Comparison of ENCODE assay signal across 2 cellular contexts in genomic region chr17:14738652-14738988, GRCh38.
TF ChIP-seq lines count a peak whose summit lies in the region.

No MANE protein-coding gene starts in this region.

TF ChIP-seq in IMR-90, 13 proteins besides CTCF, POLR2A, EP300 and RAD21 (continued from another document):
- TF ChIP-seq, protein P1, sequence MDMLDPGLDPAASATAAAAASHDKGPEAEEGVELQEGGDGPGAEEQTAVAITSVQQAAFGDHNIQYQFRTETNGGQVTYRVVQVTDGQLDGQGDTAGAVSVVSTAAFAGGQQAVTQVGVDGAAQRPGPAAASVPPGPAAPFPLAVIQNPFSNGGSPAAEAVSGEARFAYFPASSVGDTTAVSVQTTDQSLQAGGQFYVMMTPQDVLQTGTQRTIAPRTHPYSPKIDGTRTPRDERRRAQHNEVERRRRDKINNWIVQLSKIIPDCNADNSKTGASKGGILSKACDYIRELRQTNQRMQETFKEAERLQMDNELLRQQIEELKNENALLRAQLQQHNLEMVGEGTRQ (IDR thresholded peaks at IDR 0.05; ENCODE audit: low read depth, low read length): no peak
- TF ChIP-seq CEBPB (IDR thresholded peaks at IDR 0.05; ENCODE audit: low read depth, low read length) (no peak), NFE2L2 (IDR thresholded peaks at IDR 0.05; ENCODE audit: low read depth, low read length) (no peak), CHD1 (IDR thresholded peaks at IDR 0.05; ENCODE audit: low read depth, low read length) (no peak), MAFK (IDR thresholded peaks at IDR 0.05; ENCODE audit: low read depth, low read length) (no peak), MAZ (IDR thresholded peaks at IDR 0.05; ENCODE audit: borderline replicate concordance, low read depth, low read length) (no peak), BHLHE40 (IDR thresholded peaks at IDR 0.05; ENCODE audit: low read depth, low read length) (no peak)

TF ChIP-seq in HepG2, 621 proteins besides CTCF, POLR2A, EP300 and RAD21 (continued from another document):
- TF ChIP-seq HNF1A (IDR thresholded peaks at IDR 0.05; ENCODE audit: low read depth) (no peak), HNF1A (CRISPR knock-in tag; IDR thresholded peaks at IDR 0.05; ENCODE audit: borderline replicate concordance) (no peak), ZNF547 (CRISPR knock-in tag; IDR thresholded peaks at IDR 0.05) (0 out of 2 replicates have a peak, but pooled peaks have one; percentile 10), PHF21A (CRISPR knock-in tag; IDR thresholded peaks at IDR 0.05) (peak; percentile 15; the same call in 1 of the 2 replicates), ZFP36 (IDR thresholded peaks at IDR 0.05; ENCODE audit: borderline replicate concordance, low read depth, low read length, partially characterized antibody) (no peak), ZSCAN30 (CRISPR knock-in tag; IDR thresholded peaks at IDR 0.05) (no peak), RNF219 (CRISPR knock-in tag; IDR thresholded peaks at IDR 0.05) (0 out of 2 replicates have a peak, but pooled peaks have one; percentile 51), POLR2AphosphoS5 (IDR thresholded peaks at IDR 0.05; ENCODE audit: low read depth, low read length) (no peak), MTA1 (CRISPR knock-in tag; IDR thresholded peaks at IDR 0.05; ENCODE audit: borderline replicate concordance) (no peak)
- TF ChIP-seq, protein P2, sequence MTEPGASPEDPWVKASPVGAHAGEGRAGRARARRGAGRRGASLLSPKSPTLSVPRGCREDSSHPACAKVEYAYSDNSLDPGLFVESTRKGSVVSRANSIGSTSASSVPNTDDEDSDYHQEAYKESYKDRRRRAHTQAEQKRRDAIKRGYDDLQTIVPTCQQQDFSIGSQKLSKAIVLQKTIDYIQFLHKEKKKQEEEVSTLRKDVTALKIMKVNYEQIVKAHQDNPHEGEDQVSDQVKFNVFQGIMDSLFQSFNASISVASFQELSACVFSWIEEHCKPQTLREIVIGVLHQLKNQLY (CRISPR knock-in tag; IDR thresholded peaks at IDR 0.05): no peak
- TF ChIP-seq, protein P3, sequence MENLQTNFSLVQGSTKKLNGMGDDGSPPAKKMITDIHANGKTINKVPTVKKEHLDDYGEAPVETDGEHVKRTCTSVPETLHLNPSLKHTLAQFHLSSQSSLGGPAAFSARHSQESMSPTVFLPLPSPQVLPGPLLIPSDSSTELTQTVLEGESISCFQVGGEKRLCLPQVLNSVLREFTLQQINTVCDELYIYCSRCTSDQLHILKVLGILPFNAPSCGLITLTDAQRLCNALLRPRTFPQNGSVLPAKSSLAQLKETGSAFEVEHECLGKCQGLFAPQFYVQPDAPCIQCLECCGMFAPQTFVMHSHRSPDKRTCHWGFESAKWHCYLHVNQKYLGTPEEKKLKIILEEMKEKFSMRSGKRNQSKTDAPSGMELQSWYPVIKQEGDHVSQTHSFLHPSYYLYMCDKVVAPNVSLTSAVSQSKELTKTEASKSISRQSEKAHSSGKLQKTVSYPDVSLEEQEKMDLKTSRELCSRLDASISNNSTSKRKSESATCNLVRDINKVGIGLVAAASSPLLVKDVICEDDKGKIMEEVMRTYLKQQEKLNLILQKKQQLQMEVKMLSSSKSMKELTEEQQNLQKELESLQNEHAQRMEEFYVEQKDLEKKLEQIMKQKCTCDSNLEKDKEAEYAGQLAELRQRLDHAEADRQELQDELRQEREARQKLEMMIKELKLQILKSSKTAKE (CRISPR knock-in tag; IDR thresholded peaks at IDR 0.05; ENCODE audit: borderline replicate concordance): no peak
